In genomic region chr22:36687516-36687915, GRCh38 we compare ENCODE assay signal across 34 cellular contexts. TPM values are rescaled to one million over a fixed set of nuclear protein-coding genes. Genes with fewer than 3 reads are reported as not detected.
"Had no signal": no experiment of that assay in that cellular context is flagged by ENCODE, and none has a peak within 500 bp of the region (broad histone marks: within the 10 kb centered on the region; RNA-seq: fewer than 3 reads in every experiment).

No MANE protein-coding gene starts in this region.

- H3K4me3 ChIP-seq: adrenal gland, body of pancreas, breast epithelium had no signal

- H3K27ac ChIP-seq: adrenal gland, body of pancreas, breast epithelium, RWPE1 had no signal

- H3K36me3 ChIP-seq: adrenal gland, breast epithelium had no signal

- H3K9me3 ChIP-seq: adrenal gland, body of pancreas, breast epithelium had no signal

- DNase-seq: activated CD4-positive, alpha-beta memory T cell treated with anti-CD3 and anti-CD28 coated beads for 36 hours; activated CD4-positive, alpha-beta T cell treated with anti-CD3 and anti-CD28 coated beads for 4 hours; activated CD4-positive, alpha-beta T cell treated with anti-CD3 and anti-CD28 coated beads, Interleukin-2, amount 50 U/mL, for 1 hour; activated CD4-positive, CD25-positive, alpha-beta regulatory T cell treated with anti-CD3 and anti-CD28 coated beads, Interleukin-2, amount 50 U/mL, for 72 hours; activated CD8-positive, alpha-beta memory T cell treated with anti-CD3 and anti-CD28 coated beads, Interleukin-2, amount 50 U/mL, for 4 hours; activated gamma-delta T cell treated with Interleukin-2 at 50 U/mL for 16 hours; activated naive CD4-positive, alpha-beta T cell treated with anti-CD3 and anti-CD28 coated beads for 36 hours; activated T-cell treated with anti-CD3 and anti-CD28 coated beads for 4 hours; activated T-cell treated with anti-CD3 and anti-CD28 coated beads, Interleukin-2, amount 50 U/mL, for 4 hours; adrenal gland; body of pancreas; NCI-H1092 treated with DMSO at 0.1 percent for 48 hours; NCI-H1417; NCI-H146; NCI-H187; NCI-H2029 treated with DMSO at 0.1 percent for 48 hours; NCI-H2107; NCI-H2171; NCI-H510A; NCI-H69; Right ventricle myocardium superior; T1000 had no signal

- H3K27me3 ChIP-seq: body of pancreas had no signal

- H3K4me1 ChIP-seq: adrenal gland, body of pancreas, breast epithelium had no signal

- FAIRE-seq: astrocyte, RCC 7860, TTC549 had no signal

- ATAC-seq: activated naive CD4-positive, alpha-beta T cell treated with anti-CD3 and anti-CD28 coated beads, Interleukin-2, amount 50 U/mL, for 72 hours; activated T-cell treated with anti-CD3 and anti-CD28 coated beads, Interleukin-2, amount 50 U/mL, for 4 hours; body of pancreas; WTC11 had no signal

RNA-seq across cellular contexts. Expression of gene CACNG2, which starts 16.0 kb away (rescaled TPM):
- total RNA-seq: activated CD4-positive, alpha-beta memory T cell treated with anti-CD3 and anti-CD28 coated beads for 36 hours; activated naive CD4-positive, alpha-beta T cell treated with anti-CD3 and anti-CD28 coated beads for 36 hours; activated naive CD4-positive, alpha-beta T cell treated with anti-CD3 and anti-CD28 coated beads, Interleukin-2, amount 50 U/mL, for 72 hours; activated T-cell treated with anti-CD3 and anti-CD28 coated beads, Interleukin-2, amount 50 U/mL, for 4 hours; activated T-helper 1 cell treated with anti-CD3 and anti-CD28 coated beads, Interleukin-12 subunit alpha, Interleukin-12 subunit beta, Interleukin-2, Interleukin-4 antibody, amounts not matched to agents 30 ng/mL and 10 ng/mL and 1 ng/mL, durations not matched to agents 14 hours and 24 hours and 36 hours; astrocyte; body of pancreas; breast epithelium; cardiac septum; M059J; Right ventricle myocardium superior; T-helper 1 cell treated with Interleukin-12 subunit alpha and Interleukin-12 subunit beta and Interleukin-4 antibody, amounts not matched to agents 30 ng/mL and 1 ng/mL, for 36 hours; T-helper 2 cell treated with Interferon-gamma antibody and Interleukin-4, amounts not matched to agents 100 ng/mL and 5 ng/mL, for 36 hours; WTC11 had no signal
